ENCODE assay signal across 8 cellular contexts in genomic region chr10:49761789-49762565, GRCh38. TPM values are rescaled to one million over a fixed set of nuclear protein-coding genes. Genes with fewer than 3 reads are reported as not detected.
DNase-seq lines count a peak whose midpoint lies in the region; ATAC-seq and TF ChIP-seq lines count a peak whose summit lies in the region.

OGDHL (minus strand) TSS chr10:49762323; CDS start chr10:49758592, 3,731 bp downstream.

- POLR2A ChIA-PET in activated CD8-positive, alpha-beta T cell treated with anti-CD3 and anti-CD28 coated beads for 36 hours (lab: Charles Lee) = no interaction called here

- peak within 1 kb of the TSS; percentile 47 for H3K4me3 ChIP-seq in HFF-Myc (replicated peaks; ENCODE audit: low read depth, low read length)

- DNase-seq in NCI-H1436 (lab: John Stamatoyannopoulos, UW) (peak; percentile 46), NCI-H1436 treated with DMSO at 0.1 percent for 48 hours (lab: John Stamatoyannopoulos, UW) (no peak), HFF-Myc (ENCODE audit: extremely low read depth, low read depth) (no peak), NCI-H128 (lab: John Stamatoyannopoulos, UW; ENCODE audit: unreplicated experiment) (peak; percentile 25), endothelial cell (ENCODE audit: low spot score) (peak; percentile 87), mesothelial cell of epicardium (ENCODE audit: low spot score in 2 of 2, unreplicated experiment in 2 of 2) (peak; percentile 71 to 88)
- DNase-seq in activated CD8-positive, alpha-beta T cell treated with anti-CD3 and anti-CD28 coated beads for 36 hours = peak; percentile 73
- DNase-seq in stimulated activated naive CD4-positive, alpha-beta T cell treated with Interleukin-2 at 50 U/mL for 16 hours (lab: John Stamatoyannopoulos, UW) = peak; percentile 6

- H3K36me3 Mint-ChIP-seq in activated CD8-positive, alpha-beta T cell treated with anti-CD3 and anti-CD28 coated beads for 36 hours (ENCODE audit: low read depth) = no peaks in the 10 kb centered on the region
- H3K36me3 Mint-ChIP-seq in endothelial cell (ENCODE audit: low read depth, unreplicated experiment) = no peaks in the 10 kb centered on the region
- no peaks in the 10 kb centered on the region for H3K36me3 Mint-ChIP-seq in mesothelial cell of epicardium

- H3K9me3 Mint-ChIP-seq in activated CD8-positive, alpha-beta T cell treated with anti-CD3 and anti-CD28 coated beads for 36 hours = peaks cover 5% of the 10 kb centered on the region
- H3K9me3 Mint-ChIP-seq in endothelial cell (ENCODE audit: unreplicated experiment) (no peaks in the 10 kb centered on the region), mesothelial cell of epicardium (peaks cover 8% of the 10 kb centered on the region)

- no peak within 1 kb of the TSS for H3K27ac Mint-ChIP-seq in activated CD8-positive, alpha-beta T cell treated with anti-CD3 and anti-CD28 coated beads for 36 hours
- H3K27ac Mint-ChIP-seq in endothelial cell (ENCODE audit: unreplicated experiment) = no peak within 1 kb of the TSS
- no peak within 1 kb of the TSS for H3K27ac Mint-ChIP-seq in mesothelial cell of epicardium

- peak within 1 kb of the TSS; percentile 40 for H3K4me3 Mint-ChIP-seq in activated CD8-positive, alpha-beta T cell treated with anti-CD3 and anti-CD28 coated beads for 36 hours
- H3K4me3 Mint-ChIP-seq in endothelial cell (ENCODE audit: unreplicated experiment) = peak within 1 kb of the TSS; percentile 85
- H3K4me3 Mint-ChIP-seq in mesothelial cell of epicardium = peak within 1 kb of the TSS; percentile 62

- H3K4me1 Mint-ChIP-seq in activated CD8-positive, alpha-beta T cell treated with anti-CD3 and anti-CD28 coated beads for 36 hours (ENCODE audit: low read depth) = no peaks in the 10 kb centered on the region
- H3K4me1 Mint-ChIP-seq in endothelial cell (ENCODE audit: unreplicated experiment) (peaks cover 3% of the 10 kb centered on the region), mesothelial cell of epicardium (peaks cover 1% of the 10 kb centered on the region)

- peaks cover 34% of the 10 kb centered on the region for H3K27me3 Mint-ChIP-seq in activated CD8-positive, alpha-beta T cell treated with anti-CD3 and anti-CD28 coated beads for 36 hours
- H3K27me3 Mint-ChIP-seq in endothelial cell (ENCODE audit: unreplicated experiment) (peaks cover 11% of the 10 kb centered on the region), mesothelial cell of epicardium (ENCODE audit: low read depth) (peaks cover 14% of the 10 kb centered on the region)

- intact Hi-C loops in activated CD8-positive, alpha-beta T cell treated with anti-CD3 and anti-CD28 coated beads for 36 hours (cut with micrococcal nuclease) = loop anchor here (10.0 kb wide), 1 partner anchor 157 kb away; no protein-coding TSS in a partner anchor

- no peak for TF ChIP-seq CTCF in HFF-Myc (IDR thresholded peaks at IDR 0.05; ENCODE audit: low read depth, low read length, missing control alignments)
- no peak for TF ChIP-seq CTCF in activated CD8-positive, alpha-beta T cell treated with anti-CD3 and anti-CD28 coated beads for 36 hours (IDR thresholded peaks at IDR 0.05)
- no peak for TF ChIP-seq CTCF in endothelial cell (IDR thresholded peaks at IDR 0.05; ENCODE audit: unreplicated experiment)
- no peak for TF ChIP-seq CTCF in mesothelial cell of epicardium (IDR thresholded peaks at IDR 0.05; ENCODE audit: unreplicated experiment)

- CTCF ChIA-PET in activated CD8-positive, alpha-beta T cell treated with anti-CD3 and anti-CD28 coated beads for 36 hours (lab: Charles Lee) = no interaction called here

- peak; percentile 90 for ATAC-seq in activated CD8-positive, alpha-beta T cell treated with anti-CD3 and anti-CD28 coated beads for 36 hours

RNA-seq across cellular contexts. Expression of gene OGDHL, which starts in this region (rescaled TPM):
- under 1 TPM; 0.40 to 0.68 TPM for total RNA-seq in activated CD8-positive, alpha-beta T cell treated with anti-CD3 and anti-CD28 coated beads for 36 hours
- total RNA-seq in endothelial cell (ENCODE audit: unreplicated experiment) = 7.5 TPM
- total RNA-seq in mesothelial cell of epicardium = 10.4 to 13.0 TPM (median 12.7 TPM) in 3 replicates

Comparison
In these comparisons a context has a peak if more than half of its experiments do, and no peak if none do; other contexts are left out.
1. DNase-seq: peak in NCI-H1436 (single experiment), NCI-H128 (single experiment), endothelial cell (single experiment), mesothelial cell of epicardium (2 of 2) and stimulated activated naive CD4-positive, alpha-beta T cell treated with Interleukin-2 at 50 U/mL for 16 hours (single experiment); none in NCI-H1436 treated with DMSO at 0.1 percent for 48 hours (single experiment) and HFF-Myc (single experiment).
2. Peak in DNase-seq and ATAC-seq in activated CD8-positive, alpha-beta T cell treated with anti-CD3 and anti-CD28 coated beads for 36 hours; RNA of the gene not detected or under 1 TPM.
3. Peak in every context shown above with its lines, with median percentiles within 50 percentile points of each other: H3K4me3 Mint-ChIP-seq.